In the genomic region with DNA sequence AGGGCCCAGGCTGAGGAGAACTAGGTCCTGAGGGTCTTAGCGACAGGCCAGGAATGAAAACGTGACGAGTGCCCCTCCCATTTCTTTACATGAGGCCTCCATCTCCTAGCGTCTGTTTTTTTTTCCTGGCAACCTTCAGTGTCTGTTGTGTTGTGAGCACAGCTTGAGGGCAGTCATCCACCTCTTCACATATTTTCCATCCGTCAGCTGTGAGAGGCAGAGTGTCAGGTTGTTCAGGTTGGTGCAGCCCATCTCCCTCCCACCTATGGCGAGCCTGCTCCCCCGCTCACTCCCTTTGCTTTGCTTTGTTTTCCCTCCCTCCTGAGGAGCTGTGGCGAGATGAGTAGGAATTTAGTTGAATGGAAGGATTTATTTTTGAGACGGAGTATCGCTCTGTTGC, we compare ENCODE assay signal across 14 cellular contexts. TPM values are rescaled to one million over a fixed set of nuclear protein-coding genes. Genes with fewer than 3 reads are reported as not detected.
DNase-seq lines count a peak whose midpoint lies in the region; ATAC-seq and TF ChIP-seq lines count a peak whose summit lies in the region.
"Had no signal": no experiment of that assay in that cellular context is flagged by ENCODE, and none has a peak within 500 bp of the region (broad histone marks: within the 10 kb centered on the region; RNA-seq: fewer than 3 reads in every experiment).

No MANE protein-coding gene starts in this region.

- peaks cover 13% of the 10 kb centered on the region for H3K36me3 Mint-ChIP-seq in activated CD8-positive, alpha-beta memory T cell treated with anti-CD3 and anti-CD28 coated beads, Interleukin-2, amount 10 ng/mL, durations not matched to agents 7 days and 5 days
- peaks cover 17% of the 10 kb centered on the region for H3K36me3 Mint-ChIP-seq in activated CD4-positive, alpha-beta T cell treated with anti-CD3 and anti-CD28 coated beads for 36 hours (ENCODE audit: low read depth)

- peak overlapping the region; percentile 76 for H3K27ac Mint-ChIP-seq in activated CD8-positive, alpha-beta memory T cell treated with anti-CD3 and anti-CD28 coated beads, Interleukin-2, amount 10 ng/mL, durations not matched to agents 7 days and 5 days
- peak overlapping the region; percentile 96 for H3K27ac Mint-ChIP-seq in activated CD4-positive, alpha-beta T cell treated with anti-CD3 and anti-CD28 coated beads for 36 hours

- H3K27ac ChIP-seq in skin epidermis: peak overlapping the region in 14 of 21 experiments; percentile 35 to 80 (median 69)
- no peak overlapping the region for H3K27ac ChIP-seq in ascending aorta
- H3K27ac ChIP-seq in thyroid gland: no peak overlapping the region
- H3K27ac ChIP-seq: breast epithelium, left ventricle myocardium inferior, neutrophil had no signal

- DNase-seq in activated CD8-positive, alpha-beta memory T cell treated with anti-CD3 and anti-CD28 coated beads, Interleukin-2, amount 10 ng/mL, durations not matched to agents 7 days and 5 days: no peak
- DNase-seq in activated CD8-positive, alpha-beta memory T cell treated with anti-CD3 and anti-CD28 coated beads for 24 hours: no peak
- peak; percentile 58 for DNase-seq in activated CD4-positive, alpha-beta T cell treated with anti-CD3 and anti-CD28 coated beads for 36 hours
- DNase-seq in central memory CD4-positive, alpha-beta T cell: peak; percentile 19
- DNase-seq in ascending aorta (ENCODE audit: low spot score in 2 of 2) (no peak), thyroid gland (no peak)
- DNase-seq: glutamatergic neuron, left ventricle myocardium inferior had no signal

- H3K4me1 ChIP-seq in ascending aorta (no peaks in the 10 kb centered on the region), thyroid gland (no peaks in the 10 kb centered on the region)
- H3K4me1 ChIP-seq: breast epithelium, left ventricle myocardium inferior had no signal

- CTCF ChIA-PET in activated CD8-positive, alpha-beta memory T cell treated with anti-CD3 and anti-CD28 coated beads, Interleukin-2, amount 10 ng/mL, durations not matched to agents 7 days and 5 days (lab: Charles Lee): interaction anchor here (0.6 to 1.9 kb wide), 14 partner anchors 9 to 88 kb away, joined by 3 to 9 read pairs (median 4); no protein-coding TSS in a partner anchor
- CTCF ChIA-PET in activated CD4-positive, alpha-beta T cell treated with anti-CD3 and anti-CD28 coated beads for 36 hours (lab: Charles Lee): interaction anchor here (0.6 to 2.5 kb wide), 12 partner anchors 8 to 93 kb away, joined by 3 to 14 read pairs (median 4); no protein-coding TSS in a partner anchor

- 53 to 57% methylated on average over 10 of the region's 10 CpGs for WGBS in thyroid gland, 2 donors

- POLR2A ChIA-PET in activated CD4-positive, alpha-beta T cell treated with anti-CD3 and anti-CD28 coated beads for 36 hours (lab: Charles Lee): interaction anchor here (0.6 to 1.4 kb wide), 4 partner anchors 34 to 416 kb away, joined by 3 to 9 read pairs (median 7); no protein-coding TSS in a partner anchor

- no peaks in the 10 kb centered on the region for H3K9me3 ChIP-seq in ascending aorta
- no peaks in the 10 kb centered on the region for H3K9me3 ChIP-seq in thyroid gland
- H3K9me3 ChIP-seq: breast epithelium, left ventricle myocardium inferior, neutrophil had no signal

- intact Hi-C loops in activated CD4-positive, alpha-beta T cell treated with anti-CD3 and anti-CD28 coated beads for 36 hours (cut with DNase I, micrococcal nuclease): no loop called here
- intact Hi-C loops in ascending aorta (cut with DNase I): no loop called here
- intact Hi-C loops in thyroid gland (cut with DNase I): no loop called here

- peaks cover 42% of the 10 kb centered on the region for H3K4me1 Mint-ChIP-seq in activated CD8-positive, alpha-beta memory T cell treated with anti-CD3 and anti-CD28 coated beads, Interleukin-2, amount 10 ng/mL, durations not matched to agents 7 days and 5 days
- H3K4me1 Mint-ChIP-seq in activated CD4-positive, alpha-beta T cell treated with anti-CD3 and anti-CD28 coated beads for 36 hours: peaks cover 55% of the 10 kb centered on the region

- TF ChIP-seq CTCF in ascending aorta (IDR thresholded peaks at IDR 0.05) (no peak), thyroid gland (IDR thresholded peaks at IDR 0.05) (no peak)

- H3K27me3 ChIP-seq in ascending aorta (no peaks in the 10 kb centered on the region), thyroid gland (no peaks in the 10 kb centered on the region)
- H3K27me3 ChIP-seq: breast epithelium, neutrophil had no signal

- H3K4me3 ChIP-seq in skin epidermis: no peak overlapping the region
- no peak overlapping the region for H3K4me3 ChIP-seq in ascending aorta
- H3K4me3 ChIP-seq in thyroid gland (replicated peaks in 1 of 3): no peak overlapping the region
- H3K4me3 ChIP-seq: breast epithelium, left ventricle myocardium inferior had no signal

- H3K4me3 Mint-ChIP-seq in activated CD8-positive, alpha-beta memory T cell treated with anti-CD3 and anti-CD28 coated beads, Interleukin-2, amount 10 ng/mL, durations not matched to agents 7 days and 5 days: no peak overlapping the region
- H3K4me3 Mint-ChIP-seq in activated CD4-positive, alpha-beta T cell treated with anti-CD3 and anti-CD28 coated beads for 36 hours: peak overlapping the region; percentile 38
- H3K4me3 Mint-ChIP-seq: T-helper 1 cell treated with Interleukin-12 subunit alpha and Interleukin-12 subunit beta and Interleukin-4 antibody, amounts not matched to agents 30 μg/mL and 1 μg/mL, for 36 hours had no signal

- TF ChIP-seq POLR2A in thyroid gland (IDR thresholded peaks at IDR 0.05): no peak

- no peaks in the 10 kb centered on the region for H3K27me3 Mint-ChIP-seq in activated CD8-positive, alpha-beta memory T cell treated with anti-CD3 and anti-CD28 coated beads, Interleukin-2, amount 10 ng/mL, durations not matched to agents 7 days and 5 days
- no peaks in the 10 kb centered on the region for H3K27me3 Mint-ChIP-seq in activated CD4-positive, alpha-beta T cell treated with anti-CD3 and anti-CD28 coated beads for 36 hours

- ATAC-seq in activated CD8-positive, alpha-beta memory T cell treated with anti-CD3 and anti-CD28 coated beads, Interleukin-2, amount 10 ng/mL, durations not matched to agents 7 days and 5 days: peak; percentile 20
- peak; percentile 62 for ATAC-seq in activated CD4-positive, alpha-beta T cell treated with anti-CD3 and anti-CD28 coated beads for 36 hours
- ATAC-seq in GM21529 (IDR thresholded peaks at IDR 0.05; ENCODE audit: unreplicated experiment): no peak
- ATAC-seq: Panc1 had no signal

- H3K9me3 Mint-ChIP-seq in activated CD8-positive, alpha-beta memory T cell treated with anti-CD3 and anti-CD28 coated beads, Interleukin-2, amount 10 ng/mL, durations not matched to agents 7 days and 5 days (ENCODE audit: low read depth): no peaks in the 10 kb centered on the region
- peaks cover 10% of the 10 kb centered on the region for H3K9me3 Mint-ChIP-seq in activated CD4-positive, alpha-beta T cell treated with anti-CD3 and anti-CD28 coated beads for 36 hours (ENCODE audit: low read depth)

- H3K36me3 ChIP-seq in ascending aorta (no peaks in the 10 kb centered on the region), thyroid gland (no peaks in the 10 kb centered on the region)
- H3K36me3 ChIP-seq: breast epithelium, left ventricle myocardium inferior, neutrophil had no signal

RNA-seq across cellular contexts. Expression of a gene that starts 51.7 kb away (rescaled TPM):
- total RNA-seq in activated CD8-positive, alpha-beta memory T cell treated with anti-CD3 and anti-CD28 coated beads, Interleukin-2, amount 10 ng/mL, durations not matched to agents 7 days and 5 days: under 1 TPM in 1 of 2 experiments, not detected in 1; 0.18 TPM
- total RNA-seq in activated CD4-positive, alpha-beta T cell treated with anti-CD3 and anti-CD28 coated beads for 36 hours: not detected
- not detected for total RNA-seq in ascending aorta
- under 1 TPM in 1 of 4 donors, not detected in 3; 0.11 TPM for total RNA-seq in thyroid gland
- total RNA-seq: breast epithelium, left ventricle myocardium inferior had no signal

Comparison
In these comparisons a context has a peak if more than half of its experiments do, and no peak if none do; other contexts are left out.
1. DNase-seq: peak in activated CD4-positive, alpha-beta T cell treated with anti-CD3 and anti-CD28 coated beads for 36 hours (single experiment) and central memory CD4-positive, alpha-beta T cell (single experiment); none in activated CD8-positive, alpha-beta memory T cell treated with anti-CD3 and anti-CD28 coated beads, Interleukin-2, amount 10 ng/mL, durations not matched to agents 7 days and 5 days (single experiment), activated CD8-positive, alpha-beta memory T cell treated with anti-CD3 and anti-CD28 coated beads for 24 hours (single experiment), ascending aorta (0 of 2) and thyroid gland (0 of 2).
2. H3K27ac ChIP-seq: peak in skin epidermis (14 of 21); none in ascending aorta (0 of 2) and thyroid gland (0 of 3).